In genomic region chr3:143847787-143848631, GRCh38 we compare ENCODE assay signal across 8 cellular contexts. TPM values are rescaled to one million over a fixed set of nuclear protein-coding genes. Genes with fewer than 3 reads are reported as not detected.
DNase-seq lines count a peak whose midpoint lies in the region; ATAC-seq and TF ChIP-seq lines count a peak whose summit lies in the region.

Gene SLC9A9 (minus strand): TSS chr3:143848468. CDS start chr3:143848322, 146 bp downstream.

- DNase-seq in GM03348 (ENCODE audit: low spot score) (peak; percentile 68), HPDE6-E6E7 (ENCODE audit: extremely low spot score) (peak; percentile 26), SK-MEL-5 (ENCODE audit: low read depth, low spot score) (peak; percentile 35), astrocyte of the spinal cord (ENCODE audit: low read depth, low spot score) (peak; percentile 75), hepatic stellate cell (ENCODE audit: low spot score) (peak; percentile 39), prostate gland (ENCODE audit: low spot score) (peak; percentile 32), 8988T (no peak)

- H3K4me1 ChIP-seq in prostate gland (replicated peaks) = no peaks in the 10 kb centered on the region

- H3K27me3 ChIP-seq in prostate gland (replicated peaks; ENCODE audit: insufficient read depth) = no peaks in the 10 kb centered on the region

- H3K36me3 ChIP-seq in prostate gland = no peaks in the 10 kb centered on the region

- in situ Hi-C loops in SK-MEL-5 (cut with HindIII; ENCODE audit: low pct_unique_long_range_greater_than_20kb, low sequenced_read_pairs) = no loop called here
- in situ Hi-C loops in astrocyte of the spinal cord (cut with HindIII; ENCODE audit: low sequenced_read_pairs) = no loop called here

- intact Hi-C loops in prostate gland (cut with DNase I) = loop anchor here (10.0 kb wide), 1 partner anchor 63 kb away; no protein-coding TSS in a partner anchor

- WGBS in prostate gland = 0% methylated on average over 15 of the region's 15 CpGs

- no peak for TF ChIP-seq POLR2A in prostate gland (IDR thresholded peaks at IDR 0.05)

- no peak for TF ChIP-seq CTCF in astrocyte of the spinal cord (IDR thresholded peaks at IDR 0.05; ENCODE audit: low read depth, low read length)
- TF ChIP-seq CTCF in prostate gland (IDR thresholded peaks at IDR 0.05) = no peak

- ATAC-seq in GM21390 (IDR thresholded peaks at IDR 0.05; ENCODE audit: unreplicated experiment) = peak; percentile 87

- H3K9me3 ChIP-seq in prostate gland = no peaks in the 10 kb centered on the region

- peak within 1 kb of the TSS; percentile 61 to 62 for H3K27ac ChIP-seq in prostate gland

- H3K4me3 ChIP-seq in astrocyte of the spinal cord (ENCODE audit: low read depth, low read length) = peak within 1 kb of the TSS; percentile 60
- peak within 1 kb of the TSS; percentile 38 to 44 for H3K4me3 ChIP-seq in prostate gland

RNA-seq across cellular contexts. Expression of gene SLC9A9, which starts in this region (rescaled TPM):
- 0.45 and 0.64 TPM in 2 replicates for total RNA-seq in SK-MEL-5 (2014; rRNA removed; shearing (Covaris generic))
- 0.44 TPM in 1 of 2 replicates, not detected in the other for polyA plus RNA-seq in SK-MEL-5 (2015; cell fraction: cytosol; rRNA removed)
- 0.22 and 1.2 TPM in 2 replicates for polyA plus RNA-seq in SK-MEL-5 (2015; cell fraction: nucleus; rRNA removed)
- 10 to 100 TPM; 23.6 to 31.0 TPM for total RNA-seq in prostate gland

Comparison
In these comparisons a context has a peak if more than half of its experiments do, and no peak if none do; other contexts are left out.
1. RNA of gene SLC9A9 (total RNA-seq): 23.6 to 31.0 TPM in prostate gland; 0.45 to 0.64 TPM in SK-MEL-5; every median in the first group is over 10 times any median in the second.